In genomic region chr1:197902454-197903195, GRCh38 we compare ENCODE assay signal across 1 cellular context.
TF ChIP-seq lines count a peak whose summit lies in the region.

Gene C1orf53, plus strand, starts transcription at chr1:197902630. Its CDS starts 20 bp downstream, at chr1:197902650.

TF ChIP-seq in HepG2, 621 proteins besides CTCF, POLR2A, EP300 and RAD21 (continued from another document and continues in another):
- TF ChIP-seq TAF15 (IDR thresholded peaks at IDR 0.05; ENCODE audit: low read depth, low read length, poor library complexity, severe bottlenecking) (peak; percentile 74), SUZ12 (IDR thresholded peaks at IDR 0.05; ENCODE audit: low read depth, low read length) (no peak), ZNF883 (CRISPR knock-in tag; IDR thresholded peaks at IDR 0.05; ENCODE audit: not compliant biosample characterization) (peak; percentile 95), CHD4 (IDR thresholded peaks at IDR 0.05; ENCODE audit: borderline replicate concordance, low read length) (no peak), YEATS2 (CRISPR knock-in tag; IDR thresholded peaks at IDR 0.05; ENCODE audit: borderline replicate concordance) (peak; percentile 58), CENPBD1 (CRISPR knock-in tag; IDR thresholded peaks at IDR 0.05; ENCODE audit: borderline replicate concordance, low read depth) (no peak), ZNF44 (CRISPR knock-in tag; IDR thresholded peaks at IDR 0.05) (no peak), PHF5A (CRISPR knock-in tag; IDR thresholded peaks at IDR 0.05; ENCODE audit: low read depth, unreplicated experiment) (peak; percentile 20), ZNF775 (CRISPR knock-in tag; IDR thresholded peaks at IDR 0.05; ENCODE audit: borderline replicate concordance) (no peak), ZNF432 (CRISPR knock-in tag; IDR thresholded peaks at IDR 0.05; ENCODE audit: borderline replicate concordance) (0 out of 2 replicates have a peak, but pooled peaks have one; percentile 34), YEATS4 (CRISPR knock-in tag; IDR thresholded peaks at IDR 0.05; ENCODE audit: borderline replicate concordance) (peak; percentile 99), REL (CRISPR knock-in tag; conservative IDR thresholded peaks at IDR 0.05) (no peak; the same call in 1 of the 2 replicates), HHEX (CRISPR knock-in tag; IDR thresholded peaks at IDR 0.05) (no peak), FOXP1 (IDR thresholded peaks at IDR 0.05) (no peak), FOXP1 (CRISPR knock-in tag; IDR thresholded peaks at IDR 0.05) (no peak), ELF4 (CRISPR knock-in tag; IDR thresholded peaks at IDR 0.05; ENCODE audit: borderline replicate concordance) (no peak), ZNF577 (CRISPR knock-in tag; IDR thresholded peaks at IDR 0.05; ENCODE audit: borderline replicate concordance, low read depth) (no peak), SIX4 (CRISPR knock-in tag; IDR thresholded peaks at IDR 0.05) (no peak), ZNF660 (CRISPR knock-in tag; IDR thresholded peaks at IDR 0.05; ENCODE audit: borderline replicate concordance, low read depth) (no peak), SOX13 (IDR thresholded peaks at IDR 0.05) (no peak), SOX13 (CRISPR knock-in tag; conservative IDR thresholded peaks at IDR 0.05 in 1 of 2, IDR thresholded peaks at IDR 0.05 in 1 of 2) (no peak), NONO (IDR thresholded peaks at IDR 0.05) (no peak), NONO (CRISPR knock-in tag; conservative IDR thresholded peaks at IDR 0.05) (peak; percentile 96), ZBTB8A (CRISPR knock-in tag; IDR thresholded peaks at IDR 0.05; ENCODE audit: borderline replicate concordance, low read depth) (no peak), GABPB1 (CRISPR knock-in tag; IDR thresholded peaks at IDR 0.05) (peak; percentile 76), SNRNP70 (IDR thresholded peaks at IDR 0.05; ENCODE audit: low read depth, low read length) (no peak), ZNF780A (CRISPR knock-in tag; IDR thresholded peaks at IDR 0.05) (peak; percentile 73; the same call in 1 of the 2 replicates), ZNF724P (CRISPR knock-in tag; IDR thresholded peaks at IDR 0.05; ENCODE audit: borderline replicate concordance) (peak; percentile 63; the same call in 1 of the 2 replicates), ZNF34 (CRISPR knock-in tag; IDR thresholded peaks at IDR 0.05; ENCODE audit: borderline replicate concordance) (peak; percentile 57; the same call in 1 of the 2 replicates), MLX (CRISPR knock-in tag; IDR thresholded peaks at IDR 0.05) (no peak), ZNF75D (CRISPR knock-in tag; IDR thresholded peaks at IDR 0.05; ENCODE audit: borderline replicate concordance) (no peak), ZNF276 (CRISPR knock-in tag; IDR thresholded peaks at IDR 0.05; ENCODE audit: low read depth) (no peak; the same call in 1 of the 2 replicates), CREB1 (IDR thresholded peaks at IDR 0.05) (no peak), CREB1 (CRISPR knock-in tag; IDR thresholded peaks at IDR 0.05) (no peak), ZSCAN9 (CRISPR knock-in tag; IDR thresholded peaks at IDR 0.05; ENCODE audit: borderline replicate concordance) (0 out of 2 replicates have a peak, but pooled peaks have one; percentile 22), RFX5 (IDR thresholded peaks at IDR 0.05; ENCODE audit: low read depth, low read length) (no peak), SMAD3 (CRISPR knock-in tag; IDR thresholded peaks at IDR 0.05) (0 out of 2 replicates have a peak, but pooled peaks have one; percentile 22), ZNF713 (CRISPR knock-in tag; IDR thresholded peaks at IDR 0.05) (no peak), MED8 (CRISPR knock-in tag; IDR thresholded peaks at IDR 0.05; ENCODE audit: insufficient replicate concordance) (peak; percentile 63), ZNF768 (CRISPR knock-in tag; IDR thresholded peaks at IDR 0.05) (peak; percentile 78; the same call in 1 of the 2 replicates), MXD4 (CRISPR knock-in tag; IDR thresholded peaks at IDR 0.05) (peak; percentile 73; the same call in 1 of the 2 replicates), HNRNPK (IDR thresholded peaks at IDR 0.05; ENCODE audit: low read depth, low read length, poor library complexity, severe bottlenecking) (no peak), TP53 (CRISPR knock-in tag; conservative IDR thresholded peaks at IDR 0.05) (no peak), JUND (CRISPR knock-in tag; IDR thresholded peaks at IDR 0.05) (no peak; the same call in 1 of the 2 replicates), SOX5 (CRISPR knock-in tag; IDR thresholded peaks at IDR 0.05; ENCODE audit: borderline replicate concordance) (peak; percentile 12; the same call in 1 of the 2 replicates), TRIM22 (IDR thresholded peaks at IDR 0.05) (no peak), ARID2 (CRISPR knock-in tag; IDR thresholded peaks at IDR 0.05; ENCODE audit: borderline replicate concordance) (no peak), ZBTB7B (CRISPR knock-in tag; IDR thresholded peaks at IDR 0.05) (peak; percentile 27; the same call in 1 of the 2 replicates)
- TF ChIP-seq, protein P1, sequence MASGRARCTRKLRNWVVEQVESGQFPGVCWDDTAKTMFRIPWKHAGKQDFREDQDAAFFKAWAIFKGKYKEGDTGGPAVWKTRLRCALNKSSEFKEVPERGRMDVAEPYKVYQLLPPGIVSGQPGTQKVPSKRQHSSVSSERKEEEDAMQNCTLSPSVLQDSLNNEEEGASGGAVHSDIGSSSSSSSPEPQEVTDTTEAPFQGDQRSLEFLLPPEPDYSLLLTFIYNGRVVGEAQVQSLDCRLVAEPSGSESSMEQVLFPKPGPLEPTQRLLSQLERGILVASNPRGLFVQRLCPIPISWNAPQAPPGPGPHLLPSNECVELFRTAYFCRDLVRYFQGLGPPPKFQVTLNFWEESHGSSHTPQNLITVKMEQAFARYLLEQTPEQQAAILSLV (CRISPR knock-in tag; IDR thresholded peaks at IDR 0.05; ENCODE audit: borderline replicate concordance): peak; percentile 71; the same call in 1 of the 2 replicates
- TF ChIP-seq, protein P2, sequence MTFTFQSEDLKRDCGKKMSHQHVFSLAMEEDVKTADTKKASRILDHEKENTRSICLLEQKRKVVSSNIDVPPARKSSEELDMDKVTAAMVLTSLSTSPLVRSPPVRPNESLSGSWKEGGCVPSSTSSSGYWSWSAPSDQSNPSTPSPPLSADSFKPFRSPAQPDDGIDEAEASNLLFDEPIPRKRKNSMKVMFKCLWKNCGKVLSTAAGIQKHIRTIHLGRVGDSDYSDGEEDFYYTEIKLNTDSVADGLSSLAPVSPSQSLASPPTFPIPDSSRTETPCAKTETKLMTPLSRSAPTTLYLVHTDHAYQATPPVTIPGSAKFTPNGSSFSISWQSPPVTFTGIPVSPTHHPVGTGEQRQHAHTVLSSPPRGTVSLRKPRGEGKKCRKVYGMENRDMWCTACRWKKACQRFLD (CRISPR knock-in tag; IDR thresholded peaks at IDR 0.05; ENCODE audit: borderline replicate concordance): no peak; the same call in 1 of the 2 replicates
- TF ChIP-seq, protein P3, sequence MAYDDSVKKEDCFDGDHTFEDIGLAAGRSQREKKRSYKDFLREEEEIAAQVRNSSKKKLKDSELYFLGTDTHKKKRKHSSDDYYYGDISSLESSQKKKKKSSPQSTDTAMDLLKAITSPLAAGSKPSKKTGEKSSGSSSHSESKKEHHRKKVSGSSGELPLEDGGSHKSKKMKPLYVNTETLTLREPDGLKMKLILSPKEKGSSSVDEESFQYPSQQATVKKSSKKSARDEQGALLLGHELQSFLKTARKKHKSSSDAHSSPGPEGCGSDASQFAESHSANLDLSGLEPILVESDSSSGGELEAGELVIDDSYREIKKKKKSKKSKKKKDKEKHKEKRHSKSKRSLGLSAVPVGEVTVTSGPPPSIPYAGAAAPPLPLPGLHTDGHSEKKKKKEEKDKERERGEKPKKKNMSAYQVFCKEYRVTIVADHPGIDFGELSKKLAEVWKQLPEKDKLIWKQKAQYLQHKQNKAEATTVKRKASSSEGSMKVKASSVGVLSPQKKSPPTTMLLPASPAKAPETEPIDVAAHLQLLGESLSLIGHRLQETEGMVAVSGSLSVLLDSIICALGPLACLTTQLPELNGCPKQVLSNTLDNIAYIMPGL (CRISPR knock-in tag; IDR thresholded peaks at IDR 0.05; ENCODE audit: borderline replicate concordance in 1 of 2, low read depth in 1 of 2): peak; percentile 41 to 92; a peak in 3 of 4 replicates
- TF ChIP-seq, protein P4, sequence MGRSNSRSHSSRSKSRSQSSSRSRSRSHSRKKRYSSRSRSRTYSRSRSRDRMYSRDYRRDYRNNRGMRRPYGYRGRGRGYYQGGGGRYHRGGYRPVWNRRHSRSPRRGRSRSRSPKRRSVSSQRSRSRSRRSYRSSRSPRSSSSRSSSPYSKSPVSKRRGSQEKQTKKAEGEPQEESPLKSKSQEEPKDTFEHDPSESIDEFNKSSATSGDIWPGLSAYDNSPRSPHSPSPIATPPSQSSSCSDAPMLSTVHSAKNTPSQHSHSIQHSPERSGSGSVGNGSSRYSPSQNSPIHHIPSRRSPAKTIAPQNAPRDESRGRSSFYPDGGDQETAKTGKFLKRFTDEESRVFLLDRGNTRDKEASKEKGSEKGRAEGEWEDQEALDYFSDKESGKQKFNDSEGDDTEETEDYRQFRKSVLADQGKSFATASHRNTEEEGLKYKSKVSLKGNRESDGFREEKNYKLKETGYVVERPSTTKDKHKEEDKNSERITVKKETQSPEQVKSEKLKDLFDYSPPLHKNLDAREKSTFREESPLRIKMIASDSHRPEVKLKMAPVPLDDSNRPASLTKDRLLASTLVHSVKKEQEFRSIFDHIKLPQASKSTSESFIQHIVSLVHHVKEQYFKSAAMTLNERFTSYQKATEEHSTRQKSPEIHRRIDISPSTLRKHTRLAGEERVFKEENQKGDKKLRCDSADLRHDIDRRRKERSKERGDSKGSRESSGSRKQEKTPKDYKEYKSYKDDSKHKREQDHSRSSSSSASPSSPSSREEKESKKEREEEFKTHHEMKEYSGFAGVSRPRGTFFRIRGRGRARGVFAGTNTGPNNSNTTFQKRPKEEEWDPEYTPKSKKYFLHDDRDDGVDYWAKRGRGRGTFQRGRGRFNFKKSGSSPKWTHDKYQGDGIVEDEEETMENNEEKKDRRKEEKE (IDR thresholded peaks at IDR 0.05): no peak
- TF ChIP-seq, protein P5, sequence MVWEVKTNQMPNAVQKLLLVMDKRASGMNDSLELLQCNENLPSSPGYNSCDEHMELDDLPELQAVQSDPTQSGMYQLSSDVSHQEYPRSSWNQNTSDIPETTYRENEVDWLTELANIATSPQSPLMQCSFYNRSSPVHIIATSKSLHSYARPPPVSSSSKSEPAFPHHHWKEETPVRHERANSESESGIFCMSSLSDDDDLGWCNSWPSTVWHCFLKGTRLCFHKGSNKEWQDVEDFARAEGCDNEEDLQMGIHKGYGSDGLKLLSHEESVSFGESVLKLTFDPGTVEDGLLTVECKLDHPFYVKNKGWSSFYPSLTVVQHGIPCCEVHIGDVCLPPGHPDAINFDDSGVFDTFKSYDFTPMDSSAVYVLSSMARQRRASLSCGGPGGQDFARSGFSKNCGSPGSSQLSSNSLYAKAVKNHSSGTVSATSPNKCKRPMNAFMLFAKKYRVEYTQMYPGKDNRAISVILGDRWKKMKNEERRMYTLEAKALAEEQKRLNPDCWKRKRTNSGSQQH (CRISPR knock-in tag; IDR thresholded peaks at IDR 0.05; ENCODE audit: low read depth): peak; percentile 54; the same call in 1 of the 2 replicates
- TF ChIP-seq, protein P6, sequence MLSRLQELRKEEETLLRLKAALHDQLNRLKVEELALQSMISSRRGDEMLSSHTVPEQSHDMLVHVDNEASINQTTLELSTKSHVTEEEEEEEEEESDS (CRISPR knock-in tag; IDR thresholded peaks at IDR 0.05; ENCODE audit: borderline replicate concordance): no peak; the same call in 1 of the 2 replicates
- TF ChIP-seq, protein P7, sequence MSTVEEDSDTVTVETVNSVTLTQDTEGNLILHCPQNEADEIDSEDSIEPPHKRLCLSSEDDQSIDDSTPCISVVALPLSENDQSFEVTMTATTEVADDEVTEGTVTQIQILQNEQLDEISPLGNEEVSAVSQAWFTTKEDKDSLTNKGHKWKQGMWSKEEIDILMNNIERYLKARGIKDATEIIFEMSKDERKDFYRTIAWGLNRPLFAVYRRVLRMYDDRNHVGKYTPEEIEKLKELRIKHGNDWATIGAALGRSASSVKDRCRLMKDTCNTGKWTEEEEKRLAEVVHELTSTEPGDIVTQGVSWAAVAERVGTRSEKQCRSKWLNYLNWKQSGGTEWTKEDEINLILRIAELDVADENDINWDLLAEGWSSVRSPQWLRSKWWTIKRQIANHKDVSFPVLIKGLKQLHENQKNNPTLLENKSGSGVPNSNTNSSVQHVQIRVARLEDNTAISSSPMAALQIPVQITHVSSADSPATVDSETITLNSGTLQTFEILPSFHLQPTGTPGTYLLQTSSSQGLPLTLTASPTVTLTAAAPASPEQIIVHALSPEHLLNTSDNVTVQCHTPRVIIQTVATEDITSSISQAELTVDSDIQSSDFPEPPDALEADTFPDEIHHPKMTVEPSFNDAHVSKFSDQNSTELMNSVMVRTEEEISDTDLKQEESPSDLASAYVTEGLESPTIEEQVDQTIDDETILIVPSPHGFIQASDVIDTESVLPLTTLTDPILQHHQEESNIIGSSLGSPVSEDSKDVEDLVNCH (CRISPR knock-in tag; IDR thresholded peaks at IDR 0.05): no peak
